In the genomic region with DNA sequence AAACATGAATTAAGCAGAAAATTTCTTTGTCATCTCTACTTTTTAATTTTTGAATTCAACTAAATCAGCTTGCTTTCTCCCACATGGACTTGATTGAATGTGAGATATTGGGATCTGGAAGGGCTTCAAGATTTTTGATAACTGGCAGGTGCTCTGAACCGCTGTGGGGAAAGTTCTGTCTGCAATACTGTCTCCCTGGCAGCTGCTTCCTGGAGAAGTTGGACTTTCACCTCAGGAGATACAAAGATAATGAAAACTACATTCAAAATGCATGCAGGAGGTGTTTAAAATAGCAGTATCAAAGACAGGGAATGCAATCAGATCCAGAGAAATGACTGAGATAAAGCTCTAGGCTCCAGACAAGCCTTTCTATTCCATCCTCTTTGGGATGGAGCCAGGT, we compare ENCODE assay signal across 20 cellular contexts.
A peak's percentile ranks its signal among the peaks of the same experiment; 100 is the strongest.
DNase-seq lines count a peak whose midpoint lies in the region; ATAC-seq and TF ChIP-seq lines count a peak whose summit lies in the region.
"Had no signal": no experiment of that assay in that cellular context is flagged by ENCODE, and none has a peak within 500 bp of the region (broad histone marks: within the 10 kb centered on the region; RNA-seq: fewer than 3 reads in every experiment).

No MANE protein-coding gene starts in this region.

- no peak overlapping the region for H3K4me3 ChIP-seq in CD8-positive, alpha-beta T cell (ENCODE audit: low read depth, low read length)
- H3K4me3 ChIP-seq: BLaER1, SK-N-MC had no signal

- no peaks in the 10 kb centered on the region for H3K27me3 Mint-ChIP-seq in CD8-positive, alpha-beta T cell (ENCODE audit: low read depth)
- H3K27me3 Mint-ChIP-seq: CD4-positive, alpha-beta memory T cell had no signal

- POLR2A ChIA-PET in CD8-positive, alpha-beta T cell (lab: Charles Lee) = no interaction called here

- no peaks in the 10 kb centered on the region for H3K36me3 ChIP-seq in CD8-positive, alpha-beta T cell (ENCODE audit: insufficient read depth, low read length)
- H3K36me3 ChIP-seq: BLaER1 had no signal

- no peak for TF ChIP-seq CTCF in CD8-positive, alpha-beta T cell (IDR thresholded peaks at IDR 0.05)

- peak; percentile 75 for DNase-seq in DMS53 (lab: John Stamatoyannopoulos, UW)
- DNase-seq in KBM-7 = peak; percentile 13
- DNase-seq in SW480 (ENCODE audit: low spot score) = peak; percentile 1
- DNase-seq in mucosa of gallbladder (ENCODE audit: low spot score) = peak; percentile 34
- DNase-seq in G401 (ENCODE audit: low spot score) = no peak
- no peak for DNase-seq in CD8-positive, alpha-beta T cell
- DNase-seq: CD4-positive, alpha-beta memory T cell; GDM1; NCI-H1417; NCI-H2029 treated with DMSO at 0.1 percent for 48 hours; NCI-H2171 treated with DMSO at 0.1 percent for 48 hours; NCI-H446; NCI-H748 treated with DMSO at 0.1 percent for 48 hours; Right ventricle myocardium superior; T-helper 1 cell had no signal

- no peaks in the 10 kb centered on the region for H3K9me3 ChIP-seq in CD8-positive, alpha-beta T cell (ENCODE audit: low read length)
- H3K9me3 ChIP-seq: BLaER1 had no signal

- in situ Hi-C loops in KBM-7 (cut with MboI; ENCODE audit: low pct_unique_long_range_greater_than_20kb, low sequenced_read_pairs) (no loop called here), G401 (cut with HindIII; ENCODE audit: low sequenced_read_pairs) (no loop called here)

- no peaks in the 10 kb centered on the region for H3K4me1 ChIP-seq in CD8-positive, alpha-beta T cell (ENCODE audit: insufficient read depth, low read length)
- H3K4me1 ChIP-seq: BLaER1 had no signal

- no peaks in the 10 kb centered on the region for H3K4me1 Mint-ChIP-seq in CD8-positive, alpha-beta T cell (ENCODE audit: low read depth)
- H3K4me1 Mint-ChIP-seq: CD4-positive, alpha-beta memory T cell had no signal

- no peak overlapping the region for H3K27ac ChIP-seq in CD8-positive, alpha-beta T cell (ENCODE audit: low read depth, low read length)
- H3K27ac ChIP-seq: BLaER1, KMS-11, SK-N-MC had no signal

- CTCF ChIA-PET in CD8-positive, alpha-beta T cell (lab: Charles Lee) = no interaction called here

- no peaks in the 10 kb centered on the region for H3K36me3 Mint-ChIP-seq in CD8-positive, alpha-beta T cell
- H3K36me3 Mint-ChIP-seq: CD4-positive, alpha-beta memory T cell had no signal

- no peak for TF ChIP-seq POLR2A in GM18505 (IDR thresholded peaks at IDR 0.05; ENCODE audit: borderline replicate concordance, extremely low read depth, insufficient read depth, insufficient read length)

- no peak overlapping the region for H3K27ac Mint-ChIP-seq in CD8-positive, alpha-beta T cell
- H3K27ac Mint-ChIP-seq: CD4-positive, alpha-beta memory T cell had no signal

- H3K4me3 Mint-ChIP-seq in CD8-positive, alpha-beta T cell = no peak overlapping the region
- H3K4me3 Mint-ChIP-seq: CD4-positive, alpha-beta memory T cell had no signal

- no peaks in the 10 kb centered on the region for H3K9me3 Mint-ChIP-seq in CD8-positive, alpha-beta T cell

- no peak for ATAC-seq in GM18498 (IDR thresholded peaks at IDR 0.05; ENCODE audit: unreplicated experiment)
- ATAC-seq in GM18505 (IDR thresholded peaks at IDR 0.05; ENCODE audit: unreplicated experiment) = no peak
- ATAC-seq in CD8-positive, alpha-beta T cell = no peak

- intact Hi-C loops in CD8-positive, alpha-beta T cell (cut with DNase I, micrococcal nuclease) = no loop called here

- H3K27me3 ChIP-seq in CD8-positive, alpha-beta T cell (ENCODE audit: insufficient read depth, low read length) = no peaks in the 10 kb centered on the region
- H3K27me3 ChIP-seq: BLaER1 had no signal

Comparison
In these comparisons a context has a peak if more than half of its experiments do, and no peak if none do; other contexts are left out.
1. DNase-seq: peak in DMS53 (single experiment), KBM-7 (single experiment), SW480 (single experiment) and mucosa of gallbladder (single experiment); none in G401 (single experiment) and CD8-positive, alpha-beta T cell (0 of 7).